ENCODE assay signal across 31 cellular contexts in genomic region chr5:118070041-118070440, GRCh38.
"Had no signal": no experiment of that assay in that cellular context is flagged by ENCODE, and none has a peak within 500 bp of the region (broad histone marks: within the 10 kb centered on the region; RNA-seq: fewer than 3 reads in every experiment).

No MANE protein-coding gene starts in this region.

- H3K27me3 Mint-ChIP-seq: activated CD4-positive, alpha-beta T cell treated with anti-CD3 and anti-CD28 coated beads, Interleukin-2, amount 10 ng/mL, durations not matched to agents 7 days and 5 days; activated naive CD4-positive, alpha-beta T cell treated with anti-CD3 and anti-CD28 coated beads, Interleukin-2, amount 50 U/mL, for 24 hours; activated naive CD8-positive, alpha-beta T cell treated with anti-CD3 and anti-CD28 coated beads, Interleukin-2, amount 10 ng/mL, durations not matched to agents 7 days and 5 days; activated T-cell treated with anti-CD3 and anti-CD28 coated beads, Interleukin-2, amount 50 U/mL, for 24 hours; T-cell; T-helper 17 cell had no signal

- H3K27me3 ChIP-seq: ascending aorta, breast epithelium had no signal

- DNase-seq: activated CD4-positive, alpha-beta T cell treated with anti-CD3 and anti-CD28 coated beads, Interleukin-2, amount 10 ng/mL, durations not matched to agents 7 days and 5 days; activated CD4-positive, alpha-beta T cell treated with anti-CD3 and anti-CD28 coated beads, Interleukin-2, amount 50 U/mL, for 48 hours; activated CD8-positive, alpha-beta T cell treated with anti-CD3 and anti-CD28 coated beads, Interleukin-2, amount 10 ng/mL, durations not matched to agents 7 days and 5 days; activated gamma-delta T cell; activated naive CD4-positive, alpha-beta T cell treated with Interleukin-2 at 50 U/mL for 16 hours; activated naive CD8-positive, alpha-beta T cell treated with anti-CD3 and anti-CD28 coated beads, Interleukin-2, amount 10 ng/mL, durations not matched to agents 7 days and 5 days; activated T-cell treated with anti-CD3 and anti-CD28 coated beads, Interleukin-2, amount 50 U/mL, for 24 hours; amygdala; NCI-H1092 treated with DMSO at 0.1 percent for 48 hours; NCI-H146; NCI-H187; NCI-H2029 treated with DMSO at 0.1 percent for 48 hours; NCI-H2107; NCI-H2171; NCI-H510A; NCI-H526; NCI-H774; PC-3; SIG-M5; T-cell; T-helper 17 cell; T-helper 9 cell had no signal

- ATAC-seq: activated CD8-positive, alpha-beta T cell treated with anti-CD3 and anti-CD28 coated beads, Interleukin-2, amount 10 ng/mL, durations not matched to agents 7 days and 5 days; K562; PC-3; Right ventricle myocardium inferior; SK-N-SH treated with all-trans-retinoic acid at 6 μM for 48 hours; T-cell; T-helper 17 cell had no signal

- H3K4me1 Mint-ChIP-seq: activated CD4-positive, alpha-beta T cell treated with anti-CD3 and anti-CD28 coated beads, Interleukin-2, amount 10 ng/mL, durations not matched to agents 7 days and 5 days; activated naive CD4-positive, alpha-beta T cell treated with anti-CD3 and anti-CD28 coated beads, Interleukin-2, amount 50 U/mL, for 24 hours; activated naive CD8-positive, alpha-beta T cell treated with anti-CD3 and anti-CD28 coated beads, Interleukin-2, amount 10 ng/mL, durations not matched to agents 7 days and 5 days; T-cell; T-helper 17 cell had no signal

- H3K36me3 ChIP-seq: ascending aorta, breast epithelium had no signal

- H3K4me3 Mint-ChIP-seq: activated CD4-positive, alpha-beta T cell treated with anti-CD3 and anti-CD28 coated beads, Interleukin-2, amount 10 ng/mL, durations not matched to agents 7 days and 5 days; activated CD8-positive, alpha-beta T cell treated with anti-CD3 and anti-CD28 coated beads, Interleukin-2, amount 10 ng/mL, durations not matched to agents 7 days and 5 days; activated naive CD4-positive, alpha-beta T cell treated with anti-CD3 and anti-CD28 coated beads, Interleukin-2, amount 50 U/mL, for 24 hours; activated naive CD8-positive, alpha-beta T cell treated with anti-CD3 and anti-CD28 coated beads, Interleukin-2, amount 10 ng/mL, durations not matched to agents 7 days and 5 days; activated T-cell treated with anti-CD3 and anti-CD28 coated beads, Interleukin-2, amount 50 U/mL, for 24 hours; T-cell; T-helper 17 cell had no signal

- H3K4me1 ChIP-seq: ascending aorta, breast epithelium had no signal

- H3K4me3 ChIP-seq: ascending aorta, breast epithelium, K562 had no signal

- H3K27ac Mint-ChIP-seq: activated CD4-positive, alpha-beta T cell treated with anti-CD3 and anti-CD28 coated beads, Interleukin-2, amount 10 ng/mL, durations not matched to agents 7 days and 5 days; activated CD8-positive, alpha-beta T cell treated with anti-CD3 and anti-CD28 coated beads, Interleukin-2, amount 10 ng/mL, durations not matched to agents 7 days and 5 days; activated naive CD4-positive, alpha-beta T cell treated with anti-CD3 and anti-CD28 coated beads, Interleukin-2, amount 50 U/mL, for 24 hours; activated naive CD8-positive, alpha-beta T cell treated with anti-CD3 and anti-CD28 coated beads, Interleukin-2, amount 10 ng/mL, durations not matched to agents 7 days and 5 days; activated T-cell treated with anti-CD3 and anti-CD28 coated beads, Interleukin-2, amount 50 U/mL, for 24 hours; activated T-helper 2 cell treated with anti-CD3 and anti-CD28 coated beads, Interferon-gamma antibody, Interleukin-2, Interleukin-4, amounts not matched to agents 10 μg/mL and 5 μg/mL and 100 μg/mL, durations not matched to agents 14 hours and 24 hours and 36 hours; T-cell; T-helper 17 cell had no signal

- H3K27ac ChIP-seq: ascending aorta, breast epithelium, RWPE1, VCaP had no signal

- H3K9me3 Mint-ChIP-seq: activated naive CD8-positive, alpha-beta T cell treated with anti-CD3 and anti-CD28 coated beads, Interleukin-2, amount 10 ng/mL, durations not matched to agents 7 days and 5 days; activated T-helper 2 cell treated with anti-CD3 and anti-CD28 coated beads, Interferon-gamma antibody, Interleukin-2, Interleukin-4, amounts not matched to agents 10 μg/mL and 5 μg/mL and 100 μg/mL, durations not matched to agents 14 hours and 24 hours and 36 hours had no signal

- H3K9me3 ChIP-seq: ascending aorta, breast epithelium had no signal

- H3K36me3 Mint-ChIP-seq: activated naive CD4-positive, alpha-beta T cell treated with anti-CD3 and anti-CD28 coated beads, Interleukin-2, amount 50 U/mL, for 24 hours; activated naive CD8-positive, alpha-beta T cell treated with anti-CD3 and anti-CD28 coated beads, Interleukin-2, amount 10 ng/mL, durations not matched to agents 7 days and 5 days; T-cell had no signal
